39 cellular contexts compared by ENCODE assay signal in genomic region chr1:41998250-41998649, GRCh38.
"Had no signal": no experiment of that assay in that cellular context is flagged by ENCODE, and none has a peak within 500 bp of the region (broad histone marks: within the 10 kb centered on the region; RNA-seq: fewer than 3 reads in every experiment).

No MANE protein-coding gene starts in this region.

- H3K4me3 Mint-ChIP-seq: activated naive CD4-positive, alpha-beta T cell treated with anti-CD3 and anti-CD28 coated beads for 36 hours; activated naive CD4-positive, alpha-beta T cell treated with anti-CD3 and anti-CD28 coated beads, Interleukin-2, amount 10 ng/mL, durations not matched to agents 7 days and 5 days; activated naive CD4-positive, alpha-beta T cell treated with anti-CD3 and anti-CD28 coated beads, Interleukin-2, amount 50 U/mL, for 24 hours; activated naive CD8-positive, alpha-beta T cell; activated naive CD8-positive, alpha-beta T cell treated with anti-CD3 and anti-CD28 coated beads for 36 hours; activated naive CD8-positive, alpha-beta T cell treated with anti-CD3 and anti-CD28 coated beads, Interleukin-2, amount 10 ng/mL, durations not matched to agents 7 days and 5 days; activated naive CD8-positive, alpha-beta T cell treated with anti-CD3 and anti-CD28 coated beads, Interleukin-2, amount 50 U/mL, for 24 hours; activated T-cell treated with anti-CD3 and anti-CD28 coated beads, Interleukin-2, amount 50 U/mL, for 4 hours; activated T-cell treated with anti-CD3 and anti-CD28 coated beads, Interleukin-2, amount 50 U/mL, for 72 hours; activated T-helper 1 cell treated with anti-CD3 and anti-CD28 coated beads, Interleukin-12 subunit alpha, Interleukin-12 subunit beta, Interleukin-2, Interleukin-4 antibody, amounts not matched to agents 30 ng/mL and 10 ng/mL and 1 ng/mL, durations not matched to agents 14 hours and 24 hours and 36 hours; activated T-helper 17 cell treated with anti-CD3 and anti-CD28 coated beads, Interleukin-2, amount 50 U/mL, for 72 hours; brain; central memory CD8-positive, alpha-beta T cell had no signal

- H3K36me3 Mint-ChIP-seq: brain had no signal

- H3K9me3 ChIP-seq: adrenal gland, ascending aorta, body of pancreas, breast epithelium had no signal

- H3K27ac Mint-ChIP-seq: activated naive CD4-positive, alpha-beta T cell treated with anti-CD3 and anti-CD28 coated beads for 36 hours; activated naive CD4-positive, alpha-beta T cell treated with anti-CD3 and anti-CD28 coated beads, Interleukin-2, amount 10 ng/mL, durations not matched to agents 7 days and 5 days; activated naive CD4-positive, alpha-beta T cell treated with anti-CD3 and anti-CD28 coated beads, Interleukin-2, amount 50 U/mL, for 24 hours; activated naive CD4-positive, alpha-beta T cell treated with anti-CD3 and anti-CD28 coated beads, Interleukin-2, amount 50 U/mL, for 72 hours; activated naive CD8-positive, alpha-beta T cell; activated naive CD8-positive, alpha-beta T cell treated with anti-CD3 and anti-CD28 coated beads for 36 hours; activated naive CD8-positive, alpha-beta T cell treated with anti-CD3 and anti-CD28 coated beads, Interleukin-2, amount 10 ng/mL, durations not matched to agents 7 days and 5 days; activated naive CD8-positive, alpha-beta T cell treated with anti-CD3 and anti-CD28 coated beads, Interleukin-2, amount 50 U/mL, for 24 hours; activated T-cell treated with anti-CD3 and anti-CD28 coated beads, Interleukin-2, amount 50 U/mL, for 72 hours; activated T-helper 1 cell treated with anti-CD3 and anti-CD28 coated beads, Interleukin-12 subunit alpha, Interleukin-12 subunit beta, Interleukin-2, Interleukin-4 antibody, amounts not matched to agents 30 ng/mL and 10 ng/mL and 1 ng/mL, durations not matched to agents 14 hours and 24 hours and 36 hours; activated T-helper 17 cell treated with anti-CD3 and anti-CD28 coated beads, Interleukin-2, amount 50 U/mL, for 72 hours; activated T-helper 2 cell treated with anti-CD3 and anti-CD28 coated beads, Interferon-gamma antibody, Interleukin-2, Interleukin-4, amounts not matched to agents 10 μg/mL and 5 μg/mL and 100 μg/mL, durations not matched to agents 14 hours and 24 hours and 36 hours had no signal

- H3K27ac ChIP-seq: adrenal gland, ascending aorta, body of pancreas, brain microvascular endothelial cell, breast epithelium, cardiac muscle cell had no signal

- ATAC-seq: activated naive CD4-positive, alpha-beta T cell treated with anti-CD3 and anti-CD28 coated beads, Interleukin-2, amount 50 U/mL, for 72 hours; activated naive CD8-positive, alpha-beta T cell treated with anti-CD3 and anti-CD28 coated beads, Interleukin-2, amount 50 U/mL, for 24 hours; activated T-cell treated with anti-CD3 and anti-CD28 coated beads, Interleukin-2, amount 50 U/mL, for 4 hours; activated T-cell treated with anti-CD3 and anti-CD28 coated beads, Interleukin-2, amount 50 U/mL, for 72 hours; activated T-helper 17 cell treated with anti-CD3 and anti-CD28 coated beads, Interleukin-2, amount 50 U/mL, for 72 hours; body of pancreas had no signal

- FAIRE-seq: astrocyte, bronchial epithelial cell, colon had no signal

- H3K4me1 Mint-ChIP-seq: brain had no signal

- DNase-seq: activated effector memory CD4-positive, alpha-beta T cell treated with anti-CD3 and anti-CD28 coated beads, Interleukin-2, amount 50 U/mL, for 16 hours; activated effector memory CD4-positive, alpha-beta T cell treated with Interleukin-2 at 50 U/mL for 16 hours; activated gamma-delta T cell; activated gamma-delta T cell treated with Interleukin-2 at 50 U/mL for 16 hours; activated naive CD4-positive, alpha-beta T cell; activated naive CD4-positive, alpha-beta T cell treated with anti-CD3 and anti-CD28 coated beads for 36 hours; activated naive CD4-positive, alpha-beta T cell treated with anti-CD3 and anti-CD28 coated beads, Interleukin-2, amount 10 ng/mL, durations not matched to agents 7 days and 5 days; activated naive CD4-positive, alpha-beta T cell treated with anti-CD3 and anti-CD28 coated beads, Interleukin-2, amount 50 U/mL, for 16 hours; activated naive CD4-positive, alpha-beta T cell treated with Interleukin-2 at 50 U/mL for 16 hours; activated naive CD8-positive, alpha-beta T cell treated with anti-CD3 and anti-CD28 coated beads for 36 hours; activated naive CD8-positive, alpha-beta T cell treated with anti-CD3 and anti-CD28 coated beads, Interleukin-2, amount 10 ng/mL, durations not matched to agents 7 days and 5 days; activated naive CD8-positive, alpha-beta T cell treated with anti-CD3 and anti-CD28 coated beads, Interleukin-2, amount 50 U/mL, for 24 hours; activated T-cell treated with anti-CD3 and anti-CD28 coated beads, Interleukin-2, amount 50 U/mL, for 4 hours; activated T-cell treated with anti-CD3 and anti-CD28 coated beads, Interleukin-2, amount 50 U/mL, for 48 hours; activated T-cell treated with anti-CD3 and anti-CD28 coated beads, Interleukin-2, amount 50 U/mL, for 72 hours; adrenal gland; amniotic stem cell; amygdala; anterior cingulate cortex; aorta; body of pancreas; brain microvascular endothelial cell; caudate nucleus; central memory CD4-positive, alpha-beta T cell; cerebellar nuclear complex had no signal

- H3K27me3 Mint-ChIP-seq: activated naive CD4-positive, alpha-beta T cell treated with anti-CD3 and anti-CD28 coated beads, Interleukin-2, amount 10 ng/mL, durations not matched to agents 7 days and 5 days; activated naive CD4-positive, alpha-beta T cell treated with anti-CD3 and anti-CD28 coated beads, Interleukin-2, amount 50 U/mL, for 24 hours; activated naive CD8-positive, alpha-beta T cell; activated naive CD8-positive, alpha-beta T cell treated with anti-CD3 and anti-CD28 coated beads for 36 hours; activated naive CD8-positive, alpha-beta T cell treated with anti-CD3 and anti-CD28 coated beads, Interleukin-2, amount 10 ng/mL, durations not matched to agents 7 days and 5 days; activated naive CD8-positive, alpha-beta T cell treated with anti-CD3 and anti-CD28 coated beads, Interleukin-2, amount 50 U/mL, for 24 hours; activated T-helper 17 cell treated with anti-CD3 and anti-CD28 coated beads, Interleukin-2, amount 50 U/mL, for 72 hours; brain; central memory CD8-positive, alpha-beta T cell had no signal

- H3K36me3 ChIP-seq: adrenal gland, ascending aorta, brain microvascular endothelial cell, breast epithelium, cardiac muscle cell had no signal

- H3K4me3 ChIP-seq: adrenal gland, ascending aorta, body of pancreas, breast epithelium, cardiac muscle cell had no signal

- H3K27me3 ChIP-seq: adrenal gland, ascending aorta, body of pancreas, brain microvascular endothelial cell, breast epithelium, cardiac muscle cell had no signal

- H3K4me1 ChIP-seq: adrenal gland, ascending aorta, body of pancreas, breast epithelium had no signal
